19 cellular contexts compared by ENCODE assay signal in genomic region chr16:2834968-2835367, GRCh38. TPM values are rescaled to one million over a fixed set of nuclear protein-coding genes. Genes with fewer than 3 reads are reported as not detected.
"Had no signal": no experiment of that assay in that cellular context is flagged by ENCODE, and none has a peak within 500 bp of the region (broad histone marks: within the 10 kb centered on the region; RNA-seq: fewer than 3 reads in every experiment).

No MANE protein-coding gene starts in this region.

- DNase-seq: activated CD4-positive, alpha-beta memory T cell treated with anti-CD3 and anti-CD28 coated beads, Interleukin-2, amount 10 ng/mL, durations not matched to agents 7 days and 5 days; activated CD4-positive, alpha-beta T cell treated with anti-CD3 and anti-CD28 coated beads for 36 hours; activated T-cell treated with anti-CD3 and anti-CD28 coated beads, Interleukin-2, amount 50 U/mL, for 72 hours; effector memory CD4-positive, alpha-beta T cell; erythroblast; hippocampal formation; naive thymus-derived CD4-positive, alpha-beta T cell; nucleus accumbens; sigmoid colon; stimulated activated CD4-positive, alpha-beta T cell treated with anti-CD3 and anti-CD28 coated beads, Interleukin-2, amount 100 ng/mL, for 48 hours; stimulated activated naive CD8-positive, alpha-beta T cell treated with anti-CD3 and anti-CD28 coated beads, Interleukin-15, Interleukin-2, amounts not matched to agents 100 U/mL and 50 U/mL, for 24 hours; WERI-Rb-1 had no signal

- H3K9me3 ChIP-seq: sigmoid colon, thoracic aorta had no signal

- ATAC-seq: activated CD4-positive, alpha-beta T cell treated with anti-CD3 and anti-CD28 coated beads for 36 hours; activated T-cell treated with anti-CD3 and anti-CD28 coated beads, Interleukin-2, amount 50 U/mL, for 72 hours; naive thymus-derived CD4-positive, alpha-beta T cell; stimulated activated naive CD8-positive, alpha-beta T cell treated with anti-CD3 and anti-CD28 coated beads, Interleukin-15, Interleukin-2, amounts not matched to agents 100 U/mL and 50 U/mL, for 24 hours had no signal

- H3K9me3 Mint-ChIP-seq: activated CD4-positive, alpha-beta memory T cell treated with anti-CD3 and anti-CD28 coated beads, Interleukin-2, amount 10 ng/mL, durations not matched to agents 7 days and 5 days; activated T-cell treated with anti-CD3 and anti-CD28 coated beads, Interleukin-2, amount 50 U/mL, for 72 hours had no signal

- H3K4me1 ChIP-seq: sigmoid colon had no signal

- H3K27ac ChIP-seq: cardiac muscle cell, coronary artery, WERI-Rb-1 had no signal

- H3K27me3 ChIP-seq: cardiac muscle cell had no signal

- H3K36me3 ChIP-seq: cardiac muscle cell, sigmoid colon, thoracic aorta, WERI-Rb-1 had no signal

- H3K4me3 ChIP-seq: cardiac muscle cell, coronary artery, sigmoid colon had no signal

- H3K27ac Mint-ChIP-seq: activated CD4-positive, alpha-beta memory T cell treated with anti-CD3 and anti-CD28 coated beads, Interleukin-2, amount 10 ng/mL, durations not matched to agents 7 days and 5 days; activated CD4-positive, alpha-beta T cell treated with anti-CD3 and anti-CD28 coated beads for 36 hours; activated T-cell treated with anti-CD3 and anti-CD28 coated beads, Interleukin-2, amount 50 U/mL, for 72 hours had no signal

- H3K4me3 Mint-ChIP-seq: activated CD4-positive, alpha-beta memory T cell treated with anti-CD3 and anti-CD28 coated beads, Interleukin-2, amount 10 ng/mL, durations not matched to agents 7 days and 5 days; activated CD4-positive, alpha-beta T cell treated with anti-CD3 and anti-CD28 coated beads for 36 hours; activated T-cell treated with anti-CD3 and anti-CD28 coated beads, Interleukin-2, amount 50 U/mL, for 72 hours; naive thymus-derived CD4-positive, alpha-beta T cell had no signal

RNA-seq across cellular contexts. Expression of gene ZG16B, which starts 4.9 kb away (rescaled TPM):
- total RNA-seq: cardiac muscle cell, sigmoid colon, thoracic aorta had no signal
- polyA plus RNA-seq: cardiac muscle cell; naive thymus-derived CD4-positive, alpha-beta T cell had no signal

RNA-seq across cellular contexts. Expression of gene PRSS21, which starts 17.9 kb away (rescaled TPM):
- total RNA-seq: aorta, cardiac muscle cell, sigmoid colon, urinary bladder had no signal
- polyA plus RNA-seq: aorta, cardiac muscle cell had no signal

RNA-seq across cellular contexts. Expression of gene PRSS22, which starts 23.0 kb away (rescaled TPM):
- total RNA-seq: activated CD4-positive, alpha-beta memory T cell treated with anti-CD3 and anti-CD28 coated beads, Interleukin-2, amount 10 ng/mL, durations not matched to agents 7 days and 5 days; activated CD4-positive, alpha-beta T cell treated with anti-CD3 and anti-CD28 coated beads for 36 hours; aorta; cardiac muscle cell; sigmoid colon; T-helper 1 cell treated with Interleukin-12 subunit alpha and Interleukin-12 subunit beta and Interleukin-4 antibody, amounts not matched to agents 30 ng/mL and 1 ng/mL, for 36 hours; thoracic aorta had no signal
- polyA plus RNA-seq: cardiac muscle cell; naive thymus-derived CD4-positive, alpha-beta T cell had no signal

RNA-seq across cellular contexts. Expression of gene PRSS41, which starts 36.7 kb away (rescaled TPM):
- total RNA-seq: activated CD4-positive, alpha-beta memory T cell treated with anti-CD3 and anti-CD28 coated beads, Interleukin-2, amount 10 ng/mL, durations not matched to agents 7 days and 5 days; activated CD4-positive, alpha-beta T cell treated with anti-CD3 and anti-CD28 coated beads for 36 hours; aorta; cardiac muscle cell; lower leg skin; naive thymus-derived CD4-positive, alpha-beta T cell; sigmoid colon; T-helper 1 cell treated with Interleukin-12 subunit alpha and Interleukin-12 subunit beta and Interleukin-4 antibody, amounts not matched to agents 30 ng/mL and 1 ng/mL, for 36 hours; thoracic aorta; urinary bladder had no signal
- polyA plus RNA-seq: aorta; cardiac muscle cell; naive thymus-derived CD4-positive, alpha-beta T cell; sigmoid colon; urinary bladder had no signal

RNA-seq across cellular contexts. Expression of gene PRSS33, which starts 47.6 kb away (rescaled TPM):
- total RNA-seq: activated CD4-positive, alpha-beta memory T cell treated with anti-CD3 and anti-CD28 coated beads, Interleukin-2, amount 10 ng/mL, durations not matched to agents 7 days and 5 days; activated CD4-positive, alpha-beta T cell treated with anti-CD3 and anti-CD28 coated beads for 36 hours; aorta; cardiac muscle cell; lower leg skin; sigmoid colon; T-helper 1 cell treated with Interleukin-12 subunit alpha and Interleukin-12 subunit beta and Interleukin-4 antibody, amounts not matched to agents 30 ng/mL and 1 ng/mL, for 36 hours; thoracic aorta; urinary bladder had no signal
- polyA plus RNA-seq: cardiac muscle cell; naive thymus-derived CD4-positive, alpha-beta T cell; sigmoid colon; urinary bladder had no signal
